In the genomic region with DNA sequence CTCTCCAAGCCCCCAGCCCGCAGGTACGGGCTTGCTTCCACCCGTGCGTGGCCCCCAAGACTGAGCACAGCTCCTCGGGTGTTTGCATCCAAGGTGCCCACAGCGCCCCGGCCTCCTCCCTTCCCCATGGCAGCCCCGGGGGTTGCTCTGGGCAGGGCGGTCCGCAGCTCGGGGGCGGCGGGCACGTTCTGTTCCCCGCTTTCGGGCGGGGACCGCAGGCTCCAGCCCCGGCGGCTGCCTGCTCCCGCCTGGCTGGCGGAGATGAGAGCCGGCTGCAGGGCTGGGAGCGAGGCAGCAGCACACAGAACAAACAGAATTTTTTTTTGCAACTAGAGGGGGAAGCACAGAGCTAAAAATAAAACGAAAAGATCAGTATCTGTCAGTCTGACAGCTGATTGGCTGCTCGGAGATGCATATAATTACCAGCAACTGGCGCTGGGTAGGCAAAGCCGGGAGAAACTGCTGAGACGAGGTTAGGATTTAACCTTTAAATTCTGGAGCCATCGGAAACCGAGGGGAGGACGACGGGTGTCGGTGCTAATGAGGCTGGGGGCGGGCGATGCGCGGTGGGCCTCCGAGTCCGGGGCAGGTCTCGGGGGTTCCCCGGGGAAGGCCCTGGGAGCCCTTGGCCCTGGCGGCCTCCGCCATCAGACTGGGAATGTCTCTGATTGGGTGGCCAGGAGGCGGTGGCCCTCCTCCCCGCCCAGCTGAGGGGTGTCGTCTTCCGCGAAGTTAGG, we compare ENCODE assay signal across 1 cellular context.
TF ChIP-seq lines count a peak whose summit lies in the region.

No MANE protein-coding gene starts in this region.

TF ChIP-seq in K562, 482 proteins besides CTCF, POLR2A, EP300 and RAD21 (continued from another document and continues in another):
- TF ChIP-seq ZNF143 (CRISPR knock-in tag; IDR thresholded peaks at IDR 0.05): no peak
- TF ChIP-seq, protein P1, sequence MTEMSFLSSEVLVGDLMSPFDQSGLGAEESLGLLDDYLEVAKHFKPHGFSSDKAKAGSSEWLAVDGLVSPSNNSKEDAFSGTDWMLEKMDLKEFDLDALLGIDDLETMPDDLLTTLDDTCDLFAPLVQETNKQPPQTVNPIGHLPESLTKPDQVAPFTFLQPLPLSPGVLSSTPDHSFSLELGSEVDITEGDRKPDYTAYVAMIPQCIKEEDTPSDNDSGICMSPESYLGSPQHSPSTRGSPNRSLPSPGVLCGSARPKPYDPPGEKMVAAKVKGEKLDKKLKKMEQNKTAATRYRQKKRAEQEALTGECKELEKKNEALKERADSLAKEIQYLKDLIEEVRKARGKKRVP (CRISPR knock-in tag; IDR thresholded peaks at IDR 0.05): no peak
- no peak for TF ChIP-seq ZNF583 (CRISPR knock-in tag; IDR thresholded peaks at IDR 0.05)
- peak; percentile 28 for TF ChIP-seq FOS (IDR thresholded peaks at IDR 0.05; ENCODE audit: extremely low read depth, insufficient read length)
- TF ChIP-seq, protein P2, sequence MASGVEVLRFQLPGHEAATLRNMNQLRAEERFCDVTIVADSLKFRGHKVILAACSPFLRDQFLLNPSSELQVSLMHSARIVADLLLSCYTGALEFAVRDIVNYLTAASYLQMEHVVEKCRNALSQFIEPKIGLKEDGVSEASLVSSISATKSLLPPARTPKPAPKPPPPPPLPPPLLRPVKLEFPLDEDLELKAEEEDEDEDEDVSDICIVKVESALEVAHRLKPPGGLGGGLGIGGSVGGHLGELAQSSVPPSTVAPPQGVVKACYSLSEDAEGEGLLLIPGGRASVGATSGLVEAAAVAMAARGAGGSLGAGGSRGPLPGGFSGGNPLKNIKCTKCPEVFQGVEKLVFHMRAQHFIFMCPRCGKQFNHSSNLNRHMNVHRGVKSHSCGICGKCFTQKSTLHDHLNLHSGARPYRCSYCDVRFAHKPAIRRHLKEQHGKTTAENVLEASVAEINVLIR (CRISPR knock-in tag; IDR thresholded peaks at IDR 0.05): no peak
- no peak for TF ChIP-seq CHD1 (IDR thresholded peaks at IDR 0.05; ENCODE audit: low read length)
- TF ChIP-seq, protein P3, sequence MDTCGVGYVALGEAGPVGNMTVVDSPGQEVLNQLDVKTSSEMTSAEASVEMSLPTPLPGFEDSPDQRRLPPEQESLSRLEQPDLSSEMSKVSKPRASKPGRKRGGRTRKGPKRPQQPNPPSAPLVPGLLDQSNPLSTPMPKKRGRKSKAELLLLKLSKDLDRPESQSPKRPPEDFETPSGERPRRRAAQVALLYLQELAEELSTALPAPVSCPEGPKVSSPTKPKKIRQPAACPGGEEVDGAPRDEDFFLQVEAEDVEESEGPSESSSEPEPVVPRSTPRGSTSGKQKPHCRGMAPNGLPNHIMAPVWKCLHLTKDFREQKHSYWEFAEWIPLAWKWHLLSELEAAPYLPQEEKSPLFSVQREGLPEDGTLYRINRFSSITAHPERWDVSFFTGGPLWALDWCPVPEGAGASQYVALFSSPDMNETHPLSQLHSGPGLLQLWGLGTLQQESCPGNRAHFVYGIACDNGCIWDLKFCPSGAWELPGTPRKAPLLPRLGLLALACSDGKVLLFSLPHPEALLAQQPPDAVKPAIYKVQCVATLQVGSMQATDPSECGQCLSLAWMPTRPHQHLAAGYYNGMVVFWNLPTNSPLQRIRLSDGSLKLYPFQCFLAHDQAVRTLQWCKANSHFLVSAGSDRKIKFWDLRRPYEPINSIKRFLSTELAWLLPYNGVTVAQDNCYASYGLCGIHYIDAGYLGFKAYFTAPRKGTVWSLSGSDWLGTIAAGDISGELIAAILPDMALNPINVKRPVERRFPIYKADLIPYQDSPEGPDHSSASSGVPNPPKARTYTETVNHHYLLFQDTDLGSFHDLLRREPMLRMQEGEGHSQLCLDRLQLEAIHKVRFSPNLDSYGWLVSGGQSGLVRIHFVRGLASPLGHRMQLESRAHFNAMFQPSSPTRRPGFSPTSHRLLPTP (IDR thresholded peaks at IDR 0.05; ENCODE audit: borderline replicate concordance, extremely low read depth, insufficient read length): no peak
- TF ChIP-seq, protein P4, sequence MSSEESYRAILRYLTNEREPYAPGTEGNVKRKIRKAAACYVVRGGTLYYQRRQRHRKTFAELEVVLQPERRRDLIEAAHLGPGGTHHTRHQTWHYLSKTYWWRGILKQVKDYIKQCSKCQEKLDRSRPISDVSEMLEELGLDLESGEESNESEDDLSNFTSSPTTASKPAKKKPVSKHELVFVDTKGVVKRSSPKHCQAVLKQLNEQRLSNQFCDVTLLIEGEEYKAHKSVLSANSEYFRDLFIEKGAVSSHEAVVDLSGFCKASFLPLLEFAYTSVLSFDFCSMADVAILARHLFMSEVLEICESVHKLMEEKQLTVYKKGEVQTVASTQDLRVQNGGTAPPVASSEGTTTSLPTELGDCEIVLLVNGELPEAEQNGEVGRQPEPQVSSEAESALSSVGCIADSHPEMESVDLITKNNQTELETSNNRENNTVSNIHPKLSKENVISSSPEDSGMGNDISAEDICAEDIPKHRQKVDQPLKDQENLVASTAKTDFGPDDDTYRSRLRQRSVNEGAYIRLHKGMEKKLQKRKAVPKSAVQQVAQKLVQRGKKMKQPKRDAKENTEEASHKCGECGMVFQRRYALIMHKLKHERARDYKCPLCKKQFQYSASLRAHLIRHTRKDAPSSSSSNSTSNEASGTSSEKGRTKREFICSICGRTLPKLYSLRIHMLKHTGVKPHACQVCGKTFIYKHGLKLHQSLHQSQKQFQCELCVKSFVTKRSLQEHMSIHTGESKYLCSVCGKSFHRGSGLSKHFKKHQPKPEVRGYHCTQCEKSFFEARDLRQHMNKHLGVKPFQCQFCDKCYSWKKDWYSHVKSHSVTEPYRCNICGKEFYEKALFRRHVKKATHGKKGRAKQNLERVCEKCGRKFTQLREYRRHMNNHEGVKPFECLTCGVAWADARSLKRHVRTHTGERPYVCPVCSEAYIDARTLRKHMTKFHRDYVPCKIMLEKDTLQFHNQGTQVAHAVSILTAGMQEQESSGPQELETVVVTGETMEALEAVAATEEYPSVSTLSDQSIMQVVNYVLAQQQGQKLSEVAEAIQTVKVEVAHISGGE (CRISPR knock-in tag; IDR thresholded peaks at IDR 0.05): no peak
- TF ChIP-seq ZNF311 (CRISPR knock-in tag; IDR thresholded peaks at IDR 0.05): no peak
- TF ChIP-seq TGIF2 (CRISPR knock-in tag; IDR thresholded peaks at IDR 0.05): no peak
- TF ChIP-seq ZBTB7A (IDR thresholded peaks at IDR 0.05; ENCODE audit: borderline replicate concordance, control insufficient read depth, low read depth, low read length): no peak
- no peak for TF ChIP-seq KLF10 (CRISPR knock-in tag; IDR thresholded peaks at IDR 0.05)
- TF ChIP-seq, protein P5, sequence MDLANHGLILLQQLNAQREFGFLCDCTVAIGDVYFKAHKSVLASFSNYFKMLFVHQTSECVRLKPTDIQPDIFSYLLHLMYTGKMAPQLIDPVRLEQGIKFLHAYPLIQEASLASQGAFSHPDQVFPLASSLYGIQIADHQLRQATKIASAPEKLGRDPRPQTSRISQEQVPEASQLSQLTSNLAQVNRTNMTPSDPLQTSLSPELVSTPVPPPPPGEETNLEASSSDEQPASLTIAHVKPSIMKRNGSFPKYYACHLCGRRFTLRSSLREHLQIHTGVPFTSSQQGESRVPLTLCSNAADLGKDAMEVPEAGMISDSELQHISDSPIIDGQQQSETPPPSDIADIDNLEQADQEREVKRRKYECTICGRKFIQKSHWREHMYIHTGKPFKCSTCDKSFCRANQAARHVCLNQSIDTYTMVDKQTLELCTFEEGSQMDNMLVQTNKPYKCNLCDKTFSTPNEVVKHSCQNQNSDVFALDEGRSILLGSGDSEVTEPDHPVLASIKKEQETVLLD (IDR thresholded peaks at IDR 0.05): no peak
- no peak for TF ChIP-seq E2F3 (CRISPR knock-in tag; IDR thresholded peaks at IDR 0.05)
- TF ChIP-seq CBX2 (IDR thresholded peaks at IDR 0.05; ENCODE audit: insufficient read depth, low read length, poor library complexity, severe bottlenecking): no peak
- peak; percentile 6; the same call in 1 of the 2 replicates for TF ChIP-seq ZFX (CRISPR knock-in tag; IDR thresholded peaks at IDR 0.05)
- TF ChIP-seq ADNP (tag; IDR thresholded peaks at IDR 0.05): no peak
- TF ChIP-seq, protein P6, sequence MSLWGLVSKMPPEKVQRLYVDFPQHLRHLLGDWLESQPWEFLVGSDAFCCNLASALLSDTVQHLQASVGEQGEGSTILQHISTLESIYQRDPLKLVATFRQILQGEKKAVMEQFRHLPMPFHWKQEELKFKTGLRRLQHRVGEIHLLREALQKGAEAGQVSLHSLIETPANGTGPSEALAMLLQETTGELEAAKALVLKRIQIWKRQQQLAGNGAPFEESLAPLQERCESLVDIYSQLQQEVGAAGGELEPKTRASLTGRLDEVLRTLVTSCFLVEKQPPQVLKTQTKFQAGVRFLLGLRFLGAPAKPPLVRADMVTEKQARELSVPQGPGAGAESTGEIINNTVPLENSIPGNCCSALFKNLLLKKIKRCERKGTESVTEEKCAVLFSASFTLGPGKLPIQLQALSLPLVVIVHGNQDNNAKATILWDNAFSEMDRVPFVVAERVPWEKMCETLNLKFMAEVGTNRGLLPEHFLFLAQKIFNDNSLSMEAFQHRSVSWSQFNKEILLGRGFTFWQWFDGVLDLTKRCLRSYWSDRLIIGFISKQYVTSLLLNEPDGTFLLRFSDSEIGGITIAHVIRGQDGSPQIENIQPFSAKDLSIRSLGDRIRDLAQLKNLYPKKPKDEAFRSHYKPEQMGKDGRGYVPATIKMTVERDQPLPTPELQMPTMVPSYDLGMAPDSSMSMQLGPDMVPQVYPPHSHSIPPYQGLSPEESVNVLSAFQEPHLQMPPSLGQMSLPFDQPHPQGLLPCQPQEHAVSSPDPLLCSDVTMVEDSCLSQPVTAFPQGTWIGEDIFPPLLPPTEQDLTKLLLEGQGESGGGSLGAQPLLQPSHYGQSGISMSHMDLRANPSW (CRISPR knock-in tag; IDR thresholded peaks at IDR 0.05): no peak
- TF ChIP-seq, protein P7, sequence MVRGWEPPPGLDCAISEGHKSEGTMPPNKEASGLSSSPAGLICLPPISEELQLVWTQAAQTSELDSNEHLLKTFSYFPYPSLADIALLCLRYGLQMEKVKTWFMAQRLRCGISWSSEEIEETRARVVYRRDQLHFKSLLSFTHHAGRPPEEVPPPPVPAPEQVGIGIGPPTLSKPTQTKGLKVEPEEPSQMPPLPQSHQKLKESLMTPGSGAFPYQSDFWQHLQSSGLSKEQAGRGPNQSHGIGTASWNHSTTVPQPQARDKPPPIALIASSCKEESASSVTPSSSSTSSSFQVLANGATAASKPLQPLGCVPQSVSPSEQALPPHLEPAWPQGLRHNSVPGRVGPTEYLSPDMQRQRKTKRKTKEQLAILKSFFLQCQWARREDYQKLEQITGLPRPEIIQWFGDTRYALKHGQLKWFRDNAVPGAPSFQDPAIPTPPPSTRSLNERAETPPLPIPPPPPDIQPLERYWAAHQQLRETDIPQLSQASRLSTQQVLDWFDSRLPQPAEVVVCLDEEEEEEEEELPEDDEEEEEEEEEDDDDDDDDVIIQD (CRISPR knock-in tag; IDR thresholded peaks at IDR 0.05): no peak
- TF ChIP-seq NFRKB (IDR thresholded peaks at IDR 0.05; ENCODE audit: low read depth): no peak
- TF ChIP-seq, protein P8, sequence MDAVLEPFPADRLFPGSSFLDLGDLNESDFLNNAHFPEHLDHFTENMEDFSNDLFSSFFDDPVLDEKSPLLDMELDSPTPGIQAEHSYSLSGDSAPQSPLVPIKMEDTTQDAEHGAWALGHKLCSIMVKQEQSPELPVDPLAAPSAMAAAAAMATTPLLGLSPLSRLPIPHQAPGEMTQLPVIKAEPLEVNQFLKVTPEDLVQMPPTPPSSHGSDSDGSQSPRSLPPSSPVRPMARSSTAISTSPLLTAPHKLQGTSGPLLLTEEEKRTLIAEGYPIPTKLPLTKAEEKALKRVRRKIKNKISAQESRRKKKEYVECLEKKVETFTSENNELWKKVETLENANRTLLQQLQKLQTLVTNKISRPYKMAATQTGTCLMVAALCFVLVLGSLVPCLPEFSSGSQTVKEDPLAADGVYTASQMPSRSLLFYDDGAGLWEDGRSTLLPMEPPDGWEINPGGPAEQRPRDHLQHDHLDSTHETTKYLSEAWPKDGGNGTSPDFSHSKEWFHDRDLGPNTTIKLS (IDR thresholded peaks at IDR 0.05; ENCODE audit: borderline replicate concordance, low read depth): no peak
- TF ChIP-seq TAF1 (IDR thresholded peaks at IDR 0.05; ENCODE audit: control insufficient read depth, extremely low read depth, insufficient read depth, low read length, severe bottlenecking): no peak
- no peak for TF ChIP-seq ZNF133 (CRISPR knock-in tag; IDR thresholded peaks at IDR 0.05)
- no peak for TF ChIP-seq COPS2 (conservative IDR thresholded peaks at IDR 0.05)
- TF ChIP-seq, protein P9, sequence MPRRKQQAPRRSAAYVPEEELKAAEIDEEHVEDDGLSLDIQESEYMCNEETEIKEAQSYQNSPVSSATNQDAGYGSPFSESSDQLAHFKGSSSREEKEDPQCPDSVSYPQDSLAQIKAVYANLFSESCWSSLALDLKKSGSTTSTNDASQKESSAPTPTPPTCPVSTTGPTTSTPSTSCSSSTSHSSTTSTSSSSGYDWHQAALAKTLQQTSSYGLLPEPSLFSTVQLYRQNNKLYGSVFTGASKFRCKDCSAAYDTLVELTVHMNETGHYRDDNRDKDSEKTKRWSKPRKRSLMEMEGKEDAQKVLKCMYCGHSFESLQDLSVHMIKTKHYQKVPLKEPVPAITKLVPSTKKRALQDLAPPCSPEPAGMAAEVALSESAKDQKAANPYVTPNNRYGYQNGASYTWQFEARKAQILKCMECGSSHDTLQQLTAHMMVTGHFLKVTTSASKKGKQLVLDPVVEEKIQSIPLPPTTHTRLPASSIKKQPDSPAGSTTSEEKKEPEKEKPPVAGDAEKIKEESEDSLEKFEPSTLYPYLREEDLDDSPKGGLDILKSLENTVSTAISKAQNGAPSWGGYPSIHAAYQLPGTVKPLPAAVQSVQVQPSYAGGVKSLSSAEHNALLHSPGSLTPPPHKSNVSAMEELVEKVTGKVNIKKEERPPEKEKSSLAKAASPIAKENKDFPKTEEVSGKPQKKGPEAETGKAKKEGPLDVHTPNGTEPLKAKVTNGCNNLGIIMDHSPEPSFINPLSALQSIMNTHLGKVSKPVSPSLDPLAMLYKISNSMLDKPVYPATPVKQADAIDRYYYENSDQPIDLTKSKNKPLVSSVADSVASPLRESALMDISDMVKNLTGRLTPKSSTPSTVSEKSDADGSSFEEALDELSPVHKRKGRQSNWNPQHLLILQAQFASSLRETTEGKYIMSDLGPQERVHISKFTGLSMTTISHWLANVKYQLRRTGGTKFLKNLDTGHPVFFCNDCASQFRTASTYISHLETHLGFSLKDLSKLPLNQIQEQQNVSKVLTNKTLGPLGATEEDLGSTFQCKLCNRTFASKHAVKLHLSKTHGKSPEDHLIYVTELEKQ (CRISPR knock-in tag; IDR thresholded peaks at IDR 0.05): no peak
- TF ChIP-seq MEIS2 (IDR thresholded peaks at IDR 0.05; ENCODE audit: partially characterized antibody): peak; percentile 42
- TF ChIP-seq ERF (CRISPR knock-in tag; IDR thresholded peaks at IDR 0.05): no peak
- TF ChIP-seq MCM3 (IDR thresholded peaks at IDR 0.05): no peak
- no peak for TF ChIP-seq POLR3G (IDR thresholded peaks at IDR 0.05; ENCODE audit: extremely low read depth, insufficient read length, insufficient replicate concordance)
- TF ChIP-seq POLR3A (IDR thresholded peaks at IDR 0.05; ENCODE audit: borderline replicate concordance, extremely low read depth, insufficient read depth, insufficient read length): no peak
- TF ChIP-seq SREBF2 (CRISPR knock-in tag; IDR thresholded peaks at IDR 0.05): no peak
- TF ChIP-seq, protein P10, sequence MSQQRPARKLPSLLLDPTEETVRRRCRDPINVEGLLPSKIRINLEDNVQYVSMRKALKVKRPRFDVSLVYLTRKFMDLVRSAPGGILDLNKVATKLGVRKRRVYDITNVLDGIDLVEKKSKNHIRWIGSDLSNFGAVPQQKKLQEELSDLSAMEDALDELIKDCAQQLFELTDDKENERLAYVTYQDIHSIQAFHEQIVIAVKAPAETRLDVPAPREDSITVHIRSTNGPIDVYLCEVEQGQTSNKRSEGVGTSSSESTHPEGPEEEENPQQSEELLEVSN (IDR thresholded peaks at IDR 0.05; ENCODE audit: borderline replicate concordance in 1 of 2, extremely low read depth in 1 of 2, insufficient read depth in 1 of 2, insufficient read length in 1 of 2, low read depth in 1 of 2, low read length in 1 of 2, poor library complexity in 1 of 2, severe bottlenecking in 1 of 2): peak in 1 of 2 experiments; percentile 10
- TF ChIP-seq HDGF (IDR thresholded peaks at IDR 0.05): no peak
- TF ChIP-seq ZNF212 (CRISPR knock-in tag; IDR thresholded peaks at IDR 0.05): no peak
- no peak for TF ChIP-seq MCM7 (IDR thresholded peaks at IDR 0.05)
